In genomic region chr2:207166349-207167128, GRCh38 we compare ENCODE assay signal across 8 cellular contexts. TPM values are rescaled to one million over a fixed set of nuclear protein-coding genes. Genes with fewer than 3 reads are reported as not detected.
DNase-seq lines count a peak whose midpoint lies in the region; ATAC-seq and TF ChIP-seq lines count a peak whose summit lies in the region.

No MANE protein-coding gene starts in this region.

- no peaks in the 10 kb centered on the region for H3K9me3 Mint-ChIP-seq in activated CD4-positive, alpha-beta T cell treated with anti-CD3 and anti-CD28 coated beads, Interleukin-2, amount 10 ng/mL, durations not matched to agents 24 days and 14 days
- H3K9me3 Mint-ChIP-seq in dendritic cell treated with granulocyte-macrophage colony-stimulating factor and Interleukin-4, amounts not matched to agents 40 ng/mL and 50 ng/mL, for 4 days, result no peaks in the 10 kb centered on the region

- intact Hi-C loops in activated CD4-positive, alpha-beta T cell treated with anti-CD3 and anti-CD28 coated beads, Interleukin-2, amount 10 ng/mL, durations not matched to agents 24 days and 14 days (cut with micrococcal nuclease), result loop anchor here (1.0 to 10.0 kb wide), 12 partner anchors 43 to 1101 kb away; partner anchors contain the start of genes CREB1, METTL21A and PIKFYVE
- intact Hi-C loops in dendritic cell treated with granulocyte-macrophage colony-stimulating factor and Interleukin-4, amounts not matched to agents 40 ng/mL and 50 ng/mL, for 4 days (cut with micrococcal nuclease), result loop anchor here (1.0 to 10.0 kb wide), 3 partner anchors 10 to 58 kb away; no protein-coding TSS in a partner anchor
- intact Hi-C loops in left lung (cut with DNase I), result loop anchor here in 1 of 2 donors (10.0 kb wide), 1 partner anchor 182 kb away; no protein-coding TSS in a partner anchor

- H3K4me3 Mint-ChIP-seq in activated CD4-positive, alpha-beta T cell treated with anti-CD3 and anti-CD28 coated beads, Interleukin-2, amount 10 ng/mL, durations not matched to agents 24 days and 14 days, result peak overlapping the region; percentile 98
- peak overlapping the region; percentile 98 for H3K4me3 Mint-ChIP-seq in dendritic cell treated with granulocyte-macrophage colony-stimulating factor and Interleukin-4, amounts not matched to agents 40 ng/mL and 50 ng/mL, for 4 days

- no peaks in the 10 kb centered on the region for H3K27me3 ChIP-seq in left lung

- H3K4me3 ChIP-seq in left lung, result peak overlapping the region; percentile 60 to 66

- no peaks in the 10 kb centered on the region for H3K9me3 ChIP-seq in left lung

- H3K27me3 Mint-ChIP-seq in activated CD4-positive, alpha-beta T cell treated with anti-CD3 and anti-CD28 coated beads, Interleukin-2, amount 10 ng/mL, durations not matched to agents 24 days and 14 days, result no peaks in the 10 kb centered on the region
- H3K27me3 Mint-ChIP-seq in dendritic cell treated with granulocyte-macrophage colony-stimulating factor and Interleukin-4, amounts not matched to agents 40 ng/mL and 50 ng/mL, for 4 days, result no peaks in the 10 kb centered on the region

- H3K36me3 Mint-ChIP-seq in activated CD4-positive, alpha-beta T cell treated with anti-CD3 and anti-CD28 coated beads, Interleukin-2, amount 10 ng/mL, durations not matched to agents 24 days and 14 days (ENCODE audit: low read depth), result peaks cover 3% of the 10 kb centered on the region
- peaks cover 23% of the 10 kb centered on the region for H3K36me3 Mint-ChIP-seq in dendritic cell treated with granulocyte-macrophage colony-stimulating factor and Interleukin-4, amounts not matched to agents 40 ng/mL and 50 ng/mL, for 4 days (ENCODE audit: low read depth)

- peaks cover 42% of the 10 kb centered on the region for H3K4me1 Mint-ChIP-seq in activated CD4-positive, alpha-beta T cell treated with anti-CD3 and anti-CD28 coated beads, Interleukin-2, amount 10 ng/mL, durations not matched to agents 24 days and 14 days
- peaks cover 50% of the 10 kb centered on the region for H3K4me1 Mint-ChIP-seq in dendritic cell treated with granulocyte-macrophage colony-stimulating factor and Interleukin-4, amounts not matched to agents 40 ng/mL and 50 ng/mL, for 4 days (ENCODE audit: low read depth)

- TF ChIP-seq CTCF in left lung (IDR thresholded peaks at IDR 0.05), result peak; percentile 21 to 52

- DNase-seq in AG08395 (ENCODE audit: low spot score) (peak; percentile 81), NCI-H226 (peak; percentile 43), left lung (peak; percentile 85 to 94)
- DNase-seq in activated CD4-positive, alpha-beta T cell treated with anti-CD3 and anti-CD28 coated beads, Interleukin-2, amount 10 ng/mL, durations not matched to agents 24 days and 14 days, result peak; percentile 91
- DNase-seq in stimulated activated CD4-positive, alpha-beta T cell treated with anti-CD3 and anti-CD28 coated beads, Interleukin-4, amount 100 ng/mL, for 4 hours, result peak; percentile 56 to 61

- H3K27ac ChIP-seq in left lung, result peak overlapping the region; percentile 100

- peak; percentile 52 for ATAC-seq in GM18868 (IDR thresholded peaks at IDR 0.05; ENCODE audit: unreplicated experiment)
- peak; percentile 56 for ATAC-seq in HG03064 (IDR thresholded peaks at IDR 0.05; ENCODE audit: low read depth, unreplicated experiment)
- peak; percentile 69 for ATAC-seq in left lung

- peaks cover 9 to 32% of the 10 kb centered on the region in 2 donors for H3K4me1 ChIP-seq in left lung

- no peaks in the 10 kb centered on the region for H3K36me3 ChIP-seq in left lung

- peak overlapping the region; percentile 96 for H3K27ac Mint-ChIP-seq in activated CD4-positive, alpha-beta T cell treated with anti-CD3 and anti-CD28 coated beads, Interleukin-2, amount 10 ng/mL, durations not matched to agents 24 days and 14 days
- H3K27ac Mint-ChIP-seq in dendritic cell treated with granulocyte-macrophage colony-stimulating factor and Interleukin-4, amounts not matched to agents 40 ng/mL and 50 ng/mL, for 4 days, result peak overlapping the region; percentile 99

RNA-seq across cellular contexts. Expression of gene KLF7, which starts 0.8 kb away (rescaled TPM):
- total RNA-seq in activated CD4-positive, alpha-beta T cell treated with anti-CD3 and anti-CD28 coated beads, Interleukin-2, amount 10 ng/mL, durations not matched to agents 24 days and 14 days, result 12.6 and 14.1 TPM in 2 replicates
- 10 to 100 TPM; 31.0 to 41.8 TPM for total RNA-seq in left lung

Comparison
In these comparisons a context has a peak if more than half of its experiments do, and no peak if none do; other contexts are left out.
1. Peak in every context shown above with its lines: DNase-seq, ATAC-seq, H3K4me3 ChIP-seq and H3K27ac ChIP-seq.